In the genomic region with DNA sequence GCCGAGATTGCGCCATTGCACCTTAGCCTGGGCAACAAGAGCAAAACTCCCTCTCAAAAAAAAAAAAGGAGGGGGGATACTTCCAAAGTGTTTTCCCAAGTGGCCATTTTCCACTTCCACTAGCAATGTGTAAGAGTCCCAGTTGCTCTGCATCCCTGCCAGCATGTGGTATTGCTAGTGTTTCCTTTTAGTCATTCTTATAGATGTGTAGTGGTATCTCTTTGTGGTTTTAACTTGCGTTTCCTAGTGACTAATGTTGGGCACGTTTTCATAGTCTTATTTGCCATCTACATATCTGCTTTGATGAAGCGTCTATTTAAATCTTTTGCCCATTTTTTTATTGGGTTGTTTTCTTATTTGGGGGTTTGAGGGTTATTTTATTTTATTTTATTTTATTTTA, we compare ENCODE assay signal across 1 cellular context.
TF ChIP-seq lines count a peak whose summit lies in the region.

No MANE protein-coding gene starts in this region.

TF ChIP-seq in SK-N-SH treated with all-trans-retinoic acid at 6 μM for 48 hours, 23 proteins besides CTCF, POLR2A, EP300 and RAD21 (continued from another document):
- TF ChIP-seq, protein P1, sequence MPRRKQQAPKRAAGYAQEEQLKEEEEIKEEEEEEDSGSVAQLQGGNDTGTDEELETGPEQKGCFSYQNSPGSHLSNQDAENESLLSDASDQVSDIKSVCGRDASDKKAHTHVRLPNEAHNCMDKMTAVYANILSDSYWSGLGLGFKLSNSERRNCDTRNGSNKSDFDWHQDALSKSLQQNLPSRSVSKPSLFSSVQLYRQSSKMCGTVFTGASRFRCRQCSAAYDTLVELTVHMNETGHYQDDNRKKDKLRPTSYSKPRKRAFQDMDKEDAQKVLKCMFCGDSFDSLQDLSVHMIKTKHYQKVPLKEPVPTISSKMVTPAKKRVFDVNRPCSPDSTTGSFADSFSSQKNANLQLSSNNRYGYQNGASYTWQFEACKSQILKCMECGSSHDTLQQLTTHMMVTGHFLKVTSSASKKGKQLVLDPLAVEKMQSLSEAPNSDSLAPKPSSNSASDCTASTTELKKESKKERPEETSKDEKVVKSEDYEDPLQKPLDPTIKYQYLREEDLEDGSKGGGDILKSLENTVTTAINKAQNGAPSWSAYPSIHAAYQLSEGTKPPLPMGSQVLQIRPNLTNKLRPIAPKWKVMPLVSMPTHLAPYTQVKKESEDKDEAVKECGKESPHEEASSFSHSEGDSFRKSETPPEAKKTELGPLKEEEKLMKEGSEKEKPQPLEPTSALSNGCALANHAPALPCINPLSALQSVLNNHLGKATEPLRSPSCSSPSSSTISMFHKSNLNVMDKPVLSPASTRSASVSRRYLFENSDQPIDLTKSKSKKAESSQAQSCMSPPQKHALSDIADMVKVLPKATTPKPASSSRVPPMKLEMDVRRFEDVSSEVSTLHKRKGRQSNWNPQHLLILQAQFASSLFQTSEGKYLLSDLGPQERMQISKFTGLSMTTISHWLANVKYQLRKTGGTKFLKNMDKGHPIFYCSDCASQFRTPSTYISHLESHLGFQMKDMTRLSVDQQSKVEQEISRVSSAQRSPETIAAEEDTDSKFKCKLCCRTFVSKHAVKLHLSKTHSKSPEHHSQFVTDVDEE (CRISPR knock-in tag; IDR thresholded peaks at IDR 0.05) = no peak
- TF ChIP-seq GLIS3 (CRISPR knock-in tag; IDR thresholded peaks at IDR 0.05) (no peak), TCF4 (CRISPR knock-in tag; IDR thresholded peaks at IDR 0.05; ENCODE audit: borderline replicate concordance) (no peak), PATZ1 (CRISPR knock-in tag; IDR thresholded peaks at IDR 0.05; ENCODE audit: borderline replicate concordance) (no peak)
TF ChIP-seq in SK-N-SH treated with all-trans-retinoic acid at 6 μM for 48 hours: peak in this region for 0.
